ENCODE assay signal across 9 cellular contexts in the genomic region with DNA sequence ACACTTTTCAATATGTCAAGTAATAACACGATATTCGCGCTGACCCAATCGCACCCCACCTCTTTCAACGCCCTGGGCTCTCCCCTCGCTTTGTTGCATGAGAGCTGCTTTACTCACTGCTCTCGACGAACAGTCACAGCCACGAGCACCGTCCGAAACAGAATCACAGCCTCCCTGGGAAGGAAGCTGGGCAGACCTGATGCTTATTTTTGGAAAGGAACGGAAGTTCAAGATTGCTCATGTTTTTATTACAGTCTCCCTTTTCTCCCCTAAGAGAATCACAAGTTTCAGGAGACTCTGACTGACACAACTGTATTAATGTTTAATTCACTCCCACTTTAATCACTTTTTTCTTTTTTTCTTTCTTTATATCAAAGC.
A peak's percentile ranks its signal among the peaks of the same experiment; 100 is the strongest.
DNase-seq lines count a peak whose midpoint lies in the region; ATAC-seq and TF ChIP-seq lines count a peak whose summit lies in the region.
"Had no signal": no experiment of that assay in that cellular context is flagged by ENCODE, and none has a peak within 500 bp of the region (broad histone marks: within the 10 kb centered on the region; RNA-seq: fewer than 3 reads in every experiment).

No MANE protein-coding gene starts in this region.

- H3K27me3 Mint-ChIP-seq in activated CD4-positive, alpha-beta T cell treated with anti-CD3 and anti-CD28 coated beads, Interleukin-2, amount 10 ng/mL, durations not matched to agents 24 days and 14 days: no peaks in the 10 kb centered on the region

- TF ChIP-seq EP300 in upper lobe of left lung (IDR thresholded peaks at IDR 0.05): no peak

- no peaks in the 10 kb centered on the region for H3K9me3 ChIP-seq in upper lobe of left lung

- peak overlapping the region in 2 of 4 donors; percentile 17 to 59 for H3K27ac ChIP-seq in upper lobe of left lung
- H3K27ac ChIP-seq: 22Rv1 had no signal

- peak; percentile 56 for ATAC-seq in HG02973 (IDR thresholded peaks at IDR 0.05; ENCODE audit: unreplicated experiment)
- ATAC-seq in left ventricle myocardium superior: peak; percentile 60
- ATAC-seq in upper lobe of left lung (ENCODE audit: low FRiP score in 2 of 2): peak; percentile 45 to 49

- peak; percentile 55 for DNase-seq in NK-92 treated with Interleukin-12 subunit alpha and Interleukin-12 subunit beta, amount 100 ng/mL, for 24 hours (lab: John Stamatoyannopoulos, UW)
- no peak for DNase-seq in NK-92 (lab: John Stamatoyannopoulos, UW; ENCODE audit: unreplicated experiment)
- DNase-seq in activated CD4-positive, alpha-beta T cell treated with anti-CD3 and anti-CD28 coated beads, Interleukin-2, amount 10 ng/mL, durations not matched to agents 24 days and 14 days: no peak
- DNase-seq in left ventricle myocardium superior: no peak
- no peak for DNase-seq in upper lobe of left lung
- no peak for DNase-seq in NCI-H524 treated with DMSO at 0.1 percent for 48 hours (lab: John Stamatoyannopoulos, UW)
- DNase-seq in NCI-H69 (lab: John Stamatoyannopoulos, UW): no peak

- no peak for TF ChIP-seq POLR2A in upper lobe of left lung (IDR thresholded peaks at IDR 0.05)

- peaks cover 67% of the 10 kb centered on the region for H3K4me1 Mint-ChIP-seq in activated CD4-positive, alpha-beta T cell treated with anti-CD3 and anti-CD28 coated beads, Interleukin-2, amount 10 ng/mL, durations not matched to agents 24 days and 14 days

- no peaks in the 10 kb centered on the region for H3K9me3 Mint-ChIP-seq in activated CD4-positive, alpha-beta T cell treated with anti-CD3 and anti-CD28 coated beads, Interleukin-2, amount 10 ng/mL, durations not matched to agents 24 days and 14 days

- WGBS in upper lobe of left lung, 2 donors: 48 to 63% methylated on average over 12 of the region's 12 CpGs

- intact Hi-C loops in activated CD4-positive, alpha-beta T cell treated with anti-CD3 and anti-CD28 coated beads, Interleukin-2, amount 10 ng/mL, durations not matched to agents 24 days and 14 days (cut with micrococcal nuclease): loop anchor here (2.0 to 5.0 kb wide), 5 partner anchors 14 to 90 kb away; no protein-coding TSS in a partner anchor
- intact Hi-C loops in left ventricle myocardium superior (cut with micrococcal nuclease): no loop called here

- peak overlapping the region; percentile 50 for H3K4me3 Mint-ChIP-seq in activated CD4-positive, alpha-beta T cell treated with anti-CD3 and anti-CD28 coated beads, Interleukin-2, amount 10 ng/mL, durations not matched to agents 24 days and 14 days

- no peaks in the 10 kb centered on the region for H3K27me3 ChIP-seq in upper lobe of left lung

- peaks cover 34% of the 10 kb centered on the region for H3K36me3 Mint-ChIP-seq in activated CD4-positive, alpha-beta T cell treated with anti-CD3 and anti-CD28 coated beads, Interleukin-2, amount 10 ng/mL, durations not matched to agents 24 days and 14 days (ENCODE audit: low read depth)

- H3K27ac Mint-ChIP-seq in activated CD4-positive, alpha-beta T cell treated with anti-CD3 and anti-CD28 coated beads, Interleukin-2, amount 10 ng/mL, durations not matched to agents 24 days and 14 days: peak overlapping the region; percentile 75

- H3K36me3 ChIP-seq in upper lobe of left lung: peaks cover 0 to 6% (median 1%) of the 10 kb centered on the region in 4 donors

- H3K4me1 ChIP-seq in upper lobe of left lung: peaks cover 35 to 56% (median 39%) of the 10 kb centered on the region in 4 donors

- H3K4me3 ChIP-seq in upper lobe of left lung: no peak overlapping the region

- TF ChIP-seq CTCF in upper lobe of left lung (IDR thresholded peaks at IDR 0.05): no peak
